29 cellular contexts compared by ENCODE assay signal in the genomic region with DNA sequence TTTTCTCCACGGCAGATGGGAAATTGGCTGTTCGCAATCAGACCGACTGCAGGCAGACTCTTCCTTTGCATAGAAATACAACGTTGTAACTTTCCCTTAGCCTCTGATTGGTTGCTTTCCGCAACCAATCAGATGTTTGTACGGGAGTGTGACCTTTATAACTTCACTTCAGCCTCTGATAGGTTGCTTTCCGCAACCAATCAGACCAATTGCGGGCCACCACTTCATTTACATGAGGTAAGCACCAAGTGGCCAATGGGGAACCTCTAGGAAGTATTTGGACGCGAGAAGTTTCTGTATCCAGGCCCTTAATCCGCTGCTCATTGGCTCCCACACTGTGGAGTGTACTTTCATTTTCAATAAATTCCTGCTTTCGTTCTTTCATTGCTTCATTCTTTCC.
"Had no signal": no experiment of that assay in that cellular context is flagged by ENCODE, and none has a peak within 500 bp of the region (broad histone marks: within the 10 kb centered on the region; RNA-seq: fewer than 3 reads in every experiment).

No MANE protein-coding gene starts in this region.

- DNase-seq: activated B cell treated with CpG ODN at 0.5 μM for 24 hours; activated CD4-positive, alpha-beta T cell treated with anti-CD3 and anti-CD28 coated beads for 1 hour; activated CD4-positive, alpha-beta T cell treated with anti-CD3 and anti-CD28 coated beads, Interleukin-2, amount 50 U/mL, for 1 hour; activated CD8-positive, alpha-beta memory T cell treated with anti-CD3 and anti-CD28 coated beads, Interleukin-2, amount 50 U/mL, for 48 hours; activated CD8-positive, alpha-beta T cell treated with anti-CD3 and anti-CD28 coated beads, Interleukin-2, amount 10 ng/mL, durations not matched to agents 7 days and 5 days; activated naive CD4-positive, alpha-beta T cell treated with anti-CD3 and anti-CD28 coated beads, Interleukin-2, amount 50 U/mL, for 16 hours; activated T-cell treated with anti-CD3 and anti-CD28 coated beads, Interleukin-2, amount 50 U/mL, for 1 hour; aorta; MG63; MV-4-11; NCI-H1092 treated with DMSO at 0.1 percent for 48 hours; NCI-H1417 treated with DMSO at 0.1 percent for 48 hours; NCI-H1694; NCI-H2029; NCI-H2107; NCI-H2171 treated with DMSO at 0.1 percent for 48 hours; NCI-H226; NCI-H526; NCI-H82; RPMI8226; SW 1271; T-helper 17 cell; T-helper 9 cell had no signal

- H3K9ac ChIP-seq: KMS-11 had no signal

- H3K9me3 ChIP-seq: MG63, SJSA1 had no signal

- H3K27ac ChIP-seq: KMS-11, SJSA1 had no signal

- H3K27me3 ChIP-seq: MG63, SJSA1 had no signal

- H3K27ac Mint-ChIP-seq: activated B cell treated with CpG ODN at 0.5 μM for 24 hours; activated CD8-positive, alpha-beta T cell treated with anti-CD3 and anti-CD28 coated beads, Interleukin-2, amount 10 ng/mL, durations not matched to agents 7 days and 5 days; IgD-negative memory B cell; T-helper 17 cell had no signal

- H3K4me2 ChIP-seq: KMS-11 had no signal

- H3K4me3 ChIP-seq: MG63, SJSA1 had no signal

- ATAC-seq: activated CD8-positive, alpha-beta T cell treated with anti-CD3 and anti-CD28 coated beads, Interleukin-2, amount 10 ng/mL, durations not matched to agents 7 days and 5 days; Right ventricle myocardium inferior; SK-N-SH treated with all-trans-retinoic acid at 6 μM for 48 hours; T-helper 17 cell had no signal

- H3K27me3 Mint-ChIP-seq: activated B cell treated with CpG ODN at 0.5 μM for 24 hours; central memory CD8-positive, alpha-beta T cell; IgD-negative memory B cell; T-helper 17 cell had no signal

- H3K9me3 Mint-ChIP-seq: central memory CD8-positive, alpha-beta T cell had no signal

- H3K4me3 Mint-ChIP-seq: activated B cell treated with CpG ODN at 0.5 μM for 24 hours; activated CD8-positive, alpha-beta T cell treated with anti-CD3 and anti-CD28 coated beads, Interleukin-2, amount 10 ng/mL, durations not matched to agents 7 days and 5 days; central memory CD8-positive, alpha-beta T cell; T-helper 17 cell had no signal

- H3K4me1 ChIP-seq: SJSA1 had no signal
